In the genomic region with DNA sequence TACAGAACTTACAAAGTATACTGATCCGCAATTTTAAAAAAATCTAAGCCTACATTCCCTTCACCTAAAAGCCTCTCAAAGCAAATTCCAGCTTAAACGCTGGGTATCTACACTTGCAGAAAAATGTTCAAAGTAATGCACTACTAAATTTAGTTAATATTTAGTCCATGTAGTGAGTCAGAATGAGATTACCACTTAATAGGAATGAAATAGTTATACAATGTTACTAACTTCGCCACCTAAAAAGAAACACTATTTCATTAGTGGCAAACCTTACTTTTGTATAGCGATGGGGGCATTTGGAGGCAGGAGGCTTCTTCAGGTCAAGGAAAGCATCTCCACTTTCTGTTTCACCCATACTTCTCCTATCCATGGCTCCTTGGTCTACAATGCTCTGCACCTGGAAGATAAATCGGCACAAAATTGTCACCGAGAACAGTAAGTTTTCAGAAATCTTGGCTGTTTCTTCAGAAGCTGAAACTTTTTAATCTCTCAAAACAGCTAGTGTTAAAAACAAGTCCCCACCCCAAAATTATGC, we compare ENCODE assay signal across 8 cellular contexts. TPM values are rescaled to one million over a fixed set of nuclear protein-coding genes. Genes with fewer than 3 reads are reported as not detected.
A peak's percentile ranks its signal among the peaks of the same experiment; 100 is the strongest.
DNase-seq lines count a peak whose midpoint lies in the region; ATAC-seq and TF ChIP-seq lines count a peak whose summit lies in the region.

No MANE protein-coding gene starts in this region.

- H3K9ac ChIP-seq in MM.1S (ENCODE audit: low read length), result peak overlapping the region; percentile 67; the same call in 1 of the 2 replicates
- no peak overlapping the region for H3K9ac ChIP-seq in neuronal stem cell (ENCODE audit: low read depth, low read length, poor library complexity)

- H3K18ac ChIP-seq in neuronal stem cell (ENCODE audit: low read length), result no peak overlapping the region

- no peak overlapping the region for H3K23ac ChIP-seq in neuronal stem cell (ENCODE audit: low read depth, low read length, poor library complexity)

- no peaks in the 10 kb centered on the region for H3K9me3 Mint-ChIP-seq in CD8-positive, alpha-beta memory T cell

- peak overlapping the region; percentile 82 to 96 (median 86) for H3K27ac Mint-ChIP-seq in CD8-positive, alpha-beta memory T cell

- no peak overlapping the region for H3K4ac ChIP-seq in neuronal stem cell (ENCODE audit: low read length)

- H3K27me3 Mint-ChIP-seq in CD8-positive, alpha-beta memory T cell, result no peaks in the 10 kb centered on the region

- peaks cover 43 to 54% (median 52%) of the 10 kb centered on the region in 3 donors for H3K4me1 Mint-ChIP-seq in CD8-positive, alpha-beta memory T cell

- no peak overlapping the region for H2BK12ac ChIP-seq in neuronal stem cell (ENCODE audit: low read length)

- ATAC-seq in GM21737 (IDR thresholded peaks at IDR 0.05; ENCODE audit: unreplicated experiment), result no peak
- ATAC-seq in GM19467 (IDR thresholded peaks at IDR 0.05; ENCODE audit: unreplicated experiment), result no peak

- DNase-seq in CD8-positive, alpha-beta memory T cell, result no peak
- peak; percentile 26 for DNase-seq in MM.1S
- no peak for DNase-seq in neuronal stem cell (ENCODE audit: low spot score)
- DNase-seq in HPDE6-E6E7 (ENCODE audit: extremely low spot score), result no peak
- DNase-seq in KG1 (lab: John Stamatoyannopoulos, UW), result no peak

- WGBS in ectodermal cell, 2 experiments, result 88 to 94% methylated on average over 5 of the region's 6 CpGs
- no CpG with 5 or more reads among the region's 6 CpGs for WGBS in neuronal stem cell (ENCODE audit: extremely low coverage in 2 of 2, insufficient read length in 2 of 2, insufficient replicate concordance in 1 of 2), 2 donors

- peaks cover 60% of the 10 kb centered on the region for H3K79me2 ChIP-seq in MM.1S (ENCODE audit: low read length)

- H2BK15ac ChIP-seq in neuronal stem cell (ENCODE audit: low read length), result no peak overlapping the region

- H2BK120ac ChIP-seq in neuronal stem cell (ENCODE audit: low read depth, low read length), result no peak overlapping the region

- H2AK5ac ChIP-seq in neuronal stem cell (ENCODE audit: low read depth, low read length), result no peak overlapping the region

- no peaks in the 10 kb centered on the region for H3K9me3 ChIP-seq in CD8-positive, alpha-beta memory T cell (ENCODE audit: low read length)
- no peaks in the 10 kb centered on the region for H3K9me3 ChIP-seq in MM.1S (replicated peaks; ENCODE audit: insufficient read depth, low read length)
- H3K9me3 ChIP-seq in ectodermal cell (ENCODE audit: control insufficient read depth, low read length), result no peaks in the 10 kb centered on the region
- H3K9me3 ChIP-seq in neuronal stem cell (replicated peaks in 1 of 2; ENCODE audit: control insufficient read depth in 2 of 2, insufficient read depth in 1 of 2, low read depth in 1 of 2, low read length in 2 of 2), result no peaks in the 10 kb centered on the region

- no peaks in the 10 kb centered on the region for H3K9me2 ChIP-seq in MM.1S (replicated peaks; ENCODE audit: insufficient read depth, low read length)

- H3K4me3 ChIP-seq in CD8-positive, alpha-beta memory T cell (ENCODE audit: low read length), result peak overlapping the region; percentile 50
- peak overlapping the region; percentile 74 for H3K4me3 ChIP-seq in MM.1S (ENCODE audit: low read length)
- H3K4me3 ChIP-seq in ectodermal cell (ENCODE audit: insufficient read depth, low read depth, low read length), result peak overlapping the region; percentile 65
- peak overlapping the region in 1 of 2 donors; percentile 80 for H3K4me3 ChIP-seq in neuronal stem cell (ENCODE audit: low read length in 2 of 2)

- H4K91ac ChIP-seq in neuronal stem cell (ENCODE audit: low read depth, low read length, poor library complexity), result no peak overlapping the region

- H3K14ac ChIP-seq in neuronal stem cell (ENCODE audit: low read length), result no peak overlapping the region

- H3F3A ChIP-seq in MM.1S (ENCODE audit: insufficient read depth, low read length), result peaks cover 30% of the 10 kb centered on the region

- H4K8ac ChIP-seq in neuronal stem cell (ENCODE audit: low read depth, low read length), result no peak overlapping the region

- H3K36me3 Mint-ChIP-seq in CD8-positive, alpha-beta memory T cell, result peaks cover 6 to 40% (median 10%) of the 10 kb centered on the region in 3 donors

- no peak for TF ChIP-seq CTCF in MM.1S (IDR thresholded peaks at IDR 0.05; ENCODE audit: low read length)

- H4K20me1 ChIP-seq in MM.1S (ENCODE audit: insufficient read depth, low read length), result no peaks in the 10 kb centered on the region

- H2AFZ ChIP-seq in MM.1S (ENCODE audit: low read length), result peak overlapping the region; percentile 11; the same call in 1 of the 2 replicates
- H2AFZ ChIP-seq in neuronal stem cell (ENCODE audit: low read length), result no peak overlapping the region

- no peak overlapping the region for H2BK5ac ChIP-seq in neuronal stem cell (ENCODE audit: low read length)

- H3K4me3 Mint-ChIP-seq in CD8-positive, alpha-beta memory T cell, result peak overlapping the region; percentile 80 to 93 (median 85)

- peaks cover 28% of the 10 kb centered on the region for H3K4me1 ChIP-seq in CD8-positive, alpha-beta memory T cell (ENCODE audit: insufficient read depth, low read length)
- H3K4me1 ChIP-seq in MM.1S (ENCODE audit: low read length) (peaks cover 15% of the 10 kb centered on the region), ectodermal cell (ENCODE audit: control insufficient read depth, insufficient read depth, low read length) (peaks cover 8% of the 10 kb centered on the region), neuronal stem cell (ENCODE audit: control insufficient read depth in 2 of 2, insufficient read depth in 1 of 2, low read depth in 1 of 2, low read length in 2 of 2) (peaks cover 4 to 9% of the 10 kb centered on the region in 2 donors)

- CTCF ChIA-PET in CD8-positive, alpha-beta memory T cell (lab: Charles Lee), result interaction anchor here (0.9 to 1.3 kb wide), 3 partner anchors 37 to 146 kb away, joined by 3 read pairs; no protein-coding TSS in a partner anchor

- POLR2A ChIA-PET in CD8-positive, alpha-beta memory T cell (lab: Charles Lee), result interaction anchor here (0.6 to 3.0 kb wide), 4 partner anchors 142 to 519 kb away, joined by 3 to 7 read pairs (median 3); a partner anchor contains a TSS

- H3K36me3 ChIP-seq in CD8-positive, alpha-beta memory T cell (ENCODE audit: insufficient read depth, low read length), result no peaks in the 10 kb centered on the region
- H3K36me3 ChIP-seq in MM.1S (replicated peaks; ENCODE audit: insufficient read depth, low read length) (peaks cover 4% of the 10 kb centered on the region; the same call in 1 of the 2 replicates), ectodermal cell (ENCODE audit: control insufficient read depth, insufficient read depth, low read length) (peaks cover 13% of the 10 kb centered on the region), neuronal stem cell (replicated peaks in 1 of 2; ENCODE audit: control insufficient read depth in 2 of 2, insufficient read depth in 2 of 2, low read length in 2 of 2) (peaks cover 5 to 44% of the 10 kb centered on the region in 2 donors)

- H3K79me1 ChIP-seq in neuronal stem cell (ENCODE audit: low read depth, low read length), result peaks cover 3% of the 10 kb centered on the region

- H3K4me2 ChIP-seq in MM.1S (ENCODE audit: low read depth, low read length) (peak overlapping the region; percentile 69), neuronal stem cell (ENCODE audit: insufficient read depth, low read length, poor library complexity, severe bottlenecking) (peak overlapping the region; percentile 32)

- H3K27me3 ChIP-seq in CD8-positive, alpha-beta memory T cell (ENCODE audit: insufficient read depth, low read length, poor library complexity, severe bottlenecking), result no peaks in the 10 kb centered on the region
- H3K27me3 ChIP-seq in MM.1S (replicated peaks; ENCODE audit: insufficient read depth, low read length) (no peaks in the 10 kb centered on the region), ectodermal cell (ENCODE audit: control insufficient read depth, insufficient read depth, low read length, poor library complexity, severe bottlenecking) (no peaks in the 10 kb centered on the region), neuronal stem cell (ENCODE audit: control insufficient read depth in 3 of 3, insufficient read depth in 3 of 3, low read depth in 1 of 3, low read length in 3 of 3) (no peaks in the 10 kb centered on the region)

- H3K27ac ChIP-seq in CD8-positive, alpha-beta memory T cell (ENCODE audit: low read depth, low read length), result peak overlapping the region; percentile 27
- H3K27ac ChIP-seq in MM.1S (ENCODE audit: low read length) (peak overlapping the region; percentile 34; the same call in 1 of the 2 replicates), ectodermal cell (ENCODE audit: insufficient read depth, low read depth, low read length, poor library complexity, severe bottlenecking) (no peak overlapping the region), neuronal stem cell (replicated peaks; ENCODE audit: low read length) (no peak overlapping the region)

RNA-seq across cellular contexts. Expression of a gene that starts 1.2 kb away (rescaled TPM):
- 10 to 100 TPM; 52.1 to 53.5 TPM for total RNA-seq in CD8-positive, alpha-beta memory T cell
- 14.0 TPM for polyA plus RNA-seq in CD8-positive, alpha-beta memory T cell
- 40.5 TPM for polyA plus RNA-seq in ectodermal cell (2013, experiment 1 of 4)
- 42.3 TPM for polyA plus RNA-seq in ectodermal cell (2013, experiment 2 of 4)
- 32.8 TPM for polyA plus RNA-seq in ectodermal cell (2013, experiment 3 of 4)
- polyA plus RNA-seq in ectodermal cell (2013, experiment 4 of 4), result 38.3 TPM
- polyA plus RNA-seq in neuronal stem cell (2013, experiment 1 of 2), result 24.3 TPM
- 24.6 TPM for polyA plus RNA-seq in neuronal stem cell (2013, experiment 2 of 2)

RNA-seq across cellular contexts. Expression of a gene that starts 7.9 kb away (rescaled TPM):
- total RNA-seq in CD8-positive, alpha-beta memory T cell, result 100 to 1,000 TPM; 119 to 129 TPM
- 34.8 TPM for polyA plus RNA-seq in CD8-positive, alpha-beta memory T cell
- polyA plus RNA-seq in ectodermal cell (2013, experiment 1 of 4), result 64.6 TPM
- polyA plus RNA-seq in ectodermal cell (2013, experiment 2 of 4), result 62.2 TPM
- polyA plus RNA-seq in ectodermal cell (2013, experiment 3 of 4), result 39.2 TPM
- 49.7 TPM for polyA plus RNA-seq in ectodermal cell (2013, experiment 4 of 4)
- polyA plus RNA-seq in neuronal stem cell (2013, experiment 1 of 2), result 17.9 TPM
- polyA plus RNA-seq in neuronal stem cell (2013, experiment 2 of 2), result 18.3 TPM

Comparison
In these comparisons a context has a peak if more than half of its experiments do, and no peak if none do; other contexts are left out.
1. H3K27ac ChIP-seq: peak in CD8-positive, alpha-beta memory T cell (single experiment) and MM.1S (single experiment); none in ectodermal cell (single experiment) and neuronal stem cell (single experiment).